8 cellular contexts compared by ENCODE assay signal in the genomic region with DNA sequence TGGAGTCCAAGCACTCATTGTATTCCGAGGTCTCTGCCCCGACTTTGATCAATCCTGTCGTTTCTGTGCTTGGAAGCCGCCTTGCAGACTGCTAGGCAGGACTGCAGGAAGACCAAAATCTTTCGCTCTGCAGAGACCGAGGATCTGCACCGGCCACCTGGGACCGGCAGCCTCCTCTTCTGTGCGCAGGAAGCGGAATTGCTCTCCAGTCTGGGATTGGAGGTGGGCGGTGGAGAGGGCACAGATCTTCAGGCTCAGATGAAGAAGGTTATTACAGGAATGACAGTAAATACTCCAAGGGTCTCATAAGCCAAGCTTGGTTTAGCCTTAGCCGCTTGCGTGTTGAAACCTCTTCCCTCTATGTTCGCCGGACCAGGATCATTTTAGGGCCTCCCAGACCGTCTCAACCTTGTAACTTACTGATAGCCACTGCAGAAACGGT. TPM values are rescaled to one million over a fixed set of nuclear protein-coding genes. Genes with fewer than 3 reads are reported as not detected.
DNase-seq lines count a peak whose midpoint lies in the region; ATAC-seq and TF ChIP-seq lines count a peak whose summit lies in the region.

No MANE protein-coding gene starts in this region.

- no peak overlapping the region for H2BK120ac ChIP-seq in mesenchymal stem cell (ENCODE audit: low read depth, low read length)

- no peak overlapping the region for H2BK12ac ChIP-seq in mesenchymal stem cell (ENCODE audit: low read length in 2 of 2)

- H3K18ac ChIP-seq in mesenchymal stem cell (ENCODE audit: low read depth in 1 of 2, low read length in 2 of 2): peak overlapping the region in 1 of 2 experiments; percentile 29

- H3K23ac ChIP-seq in mesenchymal stem cell (ENCODE audit: low read length in 2 of 2): no peak overlapping the region

- H3K4me1 ChIP-seq in effector memory CD4-positive, alpha-beta T cell (ENCODE audit: control insufficient read depth, insufficient read depth, low read length, poor library complexity, severe bottlenecking): peaks cover 5% of the 10 kb centered on the region
- H3K4me1 ChIP-seq in mesenchymal stem cell (ENCODE audit: control insufficient read depth, insufficient read depth, low read depth, low read length) (peaks cover 3% of the 10 kb centered on the region), transverse colon (peaks cover 4 to 41% (median 12%) of the 10 kb centered on the region in 4 donors)

- no peak overlapping the region for H2AFZ ChIP-seq in mesenchymal stem cell (ENCODE audit: low read depth, low read length)

- H3K4me3 Mint-ChIP-seq in T-cell: peak overlapping the region; percentile 83 to 91 (median 87)

- no peak overlapping the region for H2BK15ac ChIP-seq in mesenchymal stem cell (ENCODE audit: low read depth, poor library complexity, severe bottlenecking)

- in situ Hi-C loops in transverse colon (cut with MboI; ENCODE audit: low pct_ligation_motif_present in 1 of 4, low pct_unique_long_range_greater_than_20kb in 1 of 4, low sequenced_read_pairs in 3 of 4): no loop called here

- H3K36me3 Mint-ChIP-seq in T-cell: peaks cover 19% of the 10 kb centered on the region

- WGBS in mesenchymal stem cell: 8% methylated on average over 16 of the region's 17 CpGs
- 24% methylated on average over 4 to 17 of the region's 17 CpGs for WGBS in transverse colon (ENCODE audit: low coverage in 1 of 2), 2 donors

- ATAC-seq in T-cell (replicated peaks in 1 of 4): no peak

- H3K4ac ChIP-seq in mesenchymal stem cell (ENCODE audit: low read depth in 1 of 2, low read length in 2 of 2): no peak overlapping the region

- peaks cover 18% of the 10 kb centered on the region for H3K79me1 ChIP-seq in mesenchymal stem cell (replicated peaks; ENCODE audit: low read length, poor library complexity, severe bottlenecking)

- TF ChIP-seq CTCF in transverse colon (IDR thresholded peaks at IDR 0.05): no peak

- H3K27ac ChIP-seq in effector memory CD4-positive, alpha-beta T cell (ENCODE audit: insufficient read depth, low read length, poor library complexity, severe bottlenecking): peak overlapping the region; percentile 70
- no peak overlapping the region for H3K27ac ChIP-seq in mesenchymal stem cell (ENCODE audit: low read length, poor library complexity, severe bottlenecking)
- peak overlapping the region; percentile 84 to 95 (median 92) for H3K27ac ChIP-seq in transverse colon

- peak overlapping the region; percentile 91 for H3K9ac ChIP-seq in mesenchymal stem cell (ENCODE audit: low read length)

- TF ChIP-seq POLR2A in transverse colon (IDR thresholded peaks at IDR 0.05): no peak

- peaks cover 3% of the 10 kb centered on the region for H3K36me3 ChIP-seq in effector memory CD4-positive, alpha-beta T cell (ENCODE audit: control insufficient read depth, insufficient read depth, low read length)
- H3K36me3 ChIP-seq in mesenchymal stem cell (ENCODE audit: control insufficient read depth in 1 of 2, insufficient read depth in 2 of 2, low read depth in 1 of 2, low read length in 2 of 2) (peaks cover 3 to 27% of the 10 kb centered on the region in 2 experiments), transverse colon (peaks cover 0 to 4% (median 0%) of the 10 kb centered on the region in 4 donors)

- H4K91ac ChIP-seq in mesenchymal stem cell (ENCODE audit: low read length): no peak overlapping the region

- no peaks in the 10 kb centered on the region for H3K9me3 Mint-ChIP-seq in T-cell

- peak overlapping the region; percentile 72 for H3K4me3 ChIP-seq in effector memory CD4-positive, alpha-beta T cell (ENCODE audit: insufficient read depth, low read depth, low read length, poor library complexity, severe bottlenecking)
- peak overlapping the region; percentile 93 to 99 for H3K4me3 ChIP-seq in mesenchymal stem cell (ENCODE audit: insufficient read depth in 1 of 2, low read depth in 1 of 2, low read length in 2 of 2)
- peak overlapping the region; percentile 67 to 100 (median 98) for H3K4me3 ChIP-seq in transverse colon

- H3K14ac ChIP-seq in mesenchymal stem cell (ENCODE audit: low read length in 2 of 2): no peak overlapping the region

- peak overlapping the region; percentile 62 to 77 for H3K27ac Mint-ChIP-seq in T-cell

- H3K4me2 ChIP-seq in mesenchymal stem cell (ENCODE audit: low read length, poor library complexity, severe bottlenecking): peak overlapping the region; percentile 84

- H3K9me3 ChIP-seq in effector memory CD4-positive, alpha-beta T cell (ENCODE audit: control insufficient read depth, low read length): no peaks in the 10 kb centered on the region
- H3K9me3 ChIP-seq in mesenchymal stem cell (ENCODE audit: control insufficient read depth, low read length) (no peaks in the 10 kb centered on the region), transverse colon (no peaks in the 10 kb centered on the region)

- H3K4me1 Mint-ChIP-seq in T-cell: peaks cover 30 to 33% (median 31%) of the 10 kb centered on the region in 3 donors

- no peak overlapping the region for H2AK5ac ChIP-seq in mesenchymal stem cell (ENCODE audit: low read length, severe bottlenecking)

- H3K27me3 Mint-ChIP-seq in T-cell: peaks cover 10 to 11% of the 10 kb centered on the region in 2 donors

- no peak overlapping the region for H2BK5ac ChIP-seq in mesenchymal stem cell (ENCODE audit: low read depth, low read length, poor library complexity, severe bottlenecking)

- H4K8ac ChIP-seq in mesenchymal stem cell (ENCODE audit: low read length): no peak overlapping the region

- peak; percentile 35 for DNase-seq in CD1c-positive myeloid dendritic cell (ENCODE audit: extremely low spot score)
- peak; percentile 43 for DNase-seq in HK-2 (ENCODE audit: unreplicated experiment)
- peak in 3 of 34 experiments; percentile 3 to 9 (median 5) for DNase-seq in T-cell
- DNase-seq in effector memory CD4-positive, alpha-beta T cell: no peak
- DNase-seq in mesenchymal stem cell: peak; percentile 48
- peak; percentile 25 for DNase-seq in transverse colon
- DNase-seq in amniotic stem cell (lab: John Stamatoyannopoulos, UW): no peak
- no peak for DNase-seq in NCI-H187 (lab: John Stamatoyannopoulos, UW)

- POLR2A ChIA-PET in T-cell (lab: Charles Lee): interaction anchor here (0.6 to 1.0 kb wide), 4 partner anchors 18 to 92 kb away, joined by 3 to 6 read pairs (median 3); no protein-coding TSS in a partner anchor

- CTCF ChIA-PET in T-cell (lab: Charles Lee): interaction anchor here (0.6 to 4.4 kb wide), 4 partner anchors 15 to 35 kb away, joined by 4 to 29 read pairs (median 8); no protein-coding TSS in a partner anchor

- TF ChIP-seq EP300 in transverse colon (IDR thresholded peaks at IDR 0.05; ENCODE audit: low read depth): no peak

- intact Hi-C loops in transverse colon (cut with DNase I; ENCODE audit: low total_unique reads): no loop called here

- H3K27me3 ChIP-seq in effector memory CD4-positive, alpha-beta T cell (replicated peaks; ENCODE audit: control insufficient read depth, insufficient read depth, low read length, poor library complexity, severe bottlenecking): no peaks in the 10 kb centered on the region
- no peaks in the 10 kb centered on the region for H3K27me3 ChIP-seq in mesenchymal stem cell (ENCODE audit: control insufficient read depth in 1 of 2, insufficient read depth in 1 of 2, low read length in 2 of 2)
- no peaks in the 10 kb centered on the region for H3K27me3 ChIP-seq in transverse colon

RNA-seq across cellular contexts. Expression of a gene that starts 1.0 kb away (rescaled TPM):
- total RNA-seq in T-cell: 100 to 1,000 TPM in 3 of 5 donors, 10 to 100 TPM in 2; 86.5 to 116 (median 102) TPM
- polyA plus RNA-seq in mesenchymal stem cell (2013, experiment 1 of 2): 38.5 TPM
- polyA plus RNA-seq in mesenchymal stem cell (2013, experiment 2 of 2): 33.4 TPM
- 100 to 1,000 TPM in 1 of 4 donors, 10 to 100 TPM in 3; 39.2 to 185 (median 49.1) TPM for total RNA-seq in transverse colon

RNA-seq across cellular contexts. Expression of a gene that starts 29.2 kb away (rescaled TPM):
- total RNA-seq in T-cell: 10 to 100 TPM in 3 of 5 donors, 1 to 10 TPM in 2; 5.7 to 14.0 (median 12.3) TPM
- 2.9 TPM for polyA plus RNA-seq in mesenchymal stem cell (2013, experiment 1 of 2)
- polyA plus RNA-seq in mesenchymal stem cell (2013, experiment 2 of 2): 3.6 TPM
- total RNA-seq in transverse colon: 10 to 100 TPM in 1 of 4 donors, 1 to 10 TPM in 3; 2.2 to 10.1 (median 4.1) TPM

Comparison
In these comparisons a context has a peak if more than half of its experiments do, and no peak if none do; other contexts are left out.
1. DNase-seq: peak in CD1c-positive myeloid dendritic cell (single experiment), HK-2 (single experiment), mesenchymal stem cell (single experiment) and transverse colon (single experiment); none in effector memory CD4-positive, alpha-beta T cell (0 of 3), amniotic stem cell (single experiment) and NCI-H187 (0 of 2).
2. Peak in every context shown above with its lines, with median percentiles within 50 percentile points of each other: H3K4me3 ChIP-seq.